ENCODE assay signal across 1 cellular context in the genomic region with DNA sequence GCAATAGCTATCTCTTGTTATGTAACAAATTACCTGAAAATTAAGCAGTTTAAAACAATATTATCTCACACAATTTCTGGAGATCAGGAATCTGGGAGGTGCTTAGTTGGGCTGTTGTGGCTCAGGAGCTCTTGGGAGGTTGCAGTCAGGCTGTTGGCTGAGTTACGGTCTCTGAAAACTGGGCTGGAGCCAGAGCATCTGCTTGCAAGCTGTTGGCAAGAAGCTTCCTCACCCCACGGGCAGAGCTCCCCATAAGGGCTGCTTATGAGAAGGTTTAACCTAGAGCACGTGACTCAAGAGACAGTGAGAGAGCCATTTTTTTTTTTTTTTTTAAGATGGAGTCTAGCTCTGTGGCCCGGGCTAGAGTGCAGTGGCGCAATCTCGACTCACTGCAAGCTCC.
TF ChIP-seq lines count a peak whose summit lies in the region.

No MANE protein-coding gene starts in this region.

TF ChIP-seq in IMR-90, 13 proteins besides CTCF, POLR2A, EP300 and RAD21 (continued from another document):
- TF ChIP-seq MAFK (IDR thresholded peaks at IDR 0.05; ENCODE audit: low read depth, low read length) (no peak), BHLHE40 (IDR thresholded peaks at IDR 0.05; ENCODE audit: low read depth, low read length) (no peak), CEBPB (IDR thresholded peaks at IDR 0.05; ENCODE audit: low read depth, low read length) (no peak), RFX5 (IDR thresholded peaks at IDR 0.05; ENCODE audit: low read depth, low read length) (no peak), RCOR1 (IDR thresholded peaks at IDR 0.05; ENCODE audit: insufficient replicate concordance, low read length) (no peak)
